19 cellular contexts compared by ENCODE assay signal in genomic region chr11:65124480-65125196, GRCh38. TPM values are rescaled to one million over a fixed set of nuclear protein-coding genes. Genes with fewer than 3 reads are reported as not detected.
DNase-seq lines count a peak whose midpoint lies in the region; ATAC-seq and TF ChIP-seq lines count a peak whose summit lies in the region.
"Had no signal": no experiment of that assay in that cellular context is flagged by ENCODE, and none has a peak within 500 bp of the region (broad histone marks: within the 10 kb centered on the region; RNA-seq: fewer than 3 reads in every experiment).

No MANE protein-coding gene starts in this region.

- peaks cover 55% of the 10 kb centered on the region for H3K36me3 Mint-ChIP-seq in stimulated activated naive CD8-positive, alpha-beta T cell treated with anti-CD3 and anti-CD28 coated beads, Interleukin-15, Interleukin-2, amounts not matched to agents 100 ng/mL and 50 ng/mL, for 24 hours (ENCODE audit: low read depth)
- H3K36me3 Mint-ChIP-seq in WTC11 (peaks cover 45% of the 10 kb centered on the region), immature natural killer cell (peaks cover 0 to 23% (median 9%) of the 10 kb centered on the region in 3 donors)

- CTCF ChIA-PET in WTC11 (lab: Charles Lee), result interaction anchor here (0.6 to 2.2 kb wide), 3 partner anchors 11 to 207 kb away, joined by 3 to 7 read pairs (median 3); no protein-coding TSS in a partner anchor

- H3K4me1 Mint-ChIP-seq in stimulated activated naive CD8-positive, alpha-beta T cell treated with anti-CD3 and anti-CD28 coated beads, Interleukin-15, Interleukin-2, amounts not matched to agents 100 ng/mL and 50 ng/mL, for 24 hours (ENCODE audit: low read depth), result peaks cover 44% of the 10 kb centered on the region
- H3K4me1 Mint-ChIP-seq in WTC11, result peaks cover 14% of the 10 kb centered on the region
- peaks cover 24 to 43% of the 10 kb centered on the region in 2 donors for H3K4me1 Mint-ChIP-seq in immature natural killer cell

- POLR2A ChIA-PET in WTC11 (lab: Charles Lee), result no interaction called here

- peak overlapping the region; percentile 69 for H3K27ac Mint-ChIP-seq in stimulated activated naive CD8-positive, alpha-beta T cell treated with anti-CD3 and anti-CD28 coated beads, Interleukin-15, Interleukin-2, amounts not matched to agents 100 ng/mL and 50 ng/mL, for 24 hours
- H3K27ac Mint-ChIP-seq in WTC11, result 0 out of 2 replicates have a peak overlapping the region, but pooled peaks have one; percentile 3
- peak overlapping the region in 3 of 6 donors; percentile 27 to 80 (median 52) for H3K27ac Mint-ChIP-seq in immature natural killer cell
- H3K27ac Mint-ChIP-seq: stimulated activated memory B cell treated with anti-CD40 and anti-IgM and Interleukin-4, amounts not matched to agents 10 μg/mL and 1 μg/mL and 100 μg/mL, for 72 hours had no signal

- TF ChIP-seq CTCF in WTC11 (IDR thresholded peaks at IDR 0.05), result no peak

- no peaks in the 10 kb centered on the region for H3K27me3 Mint-ChIP-seq in stimulated activated naive CD8-positive, alpha-beta T cell treated with anti-CD3 and anti-CD28 coated beads, Interleukin-15, Interleukin-2, amounts not matched to agents 100 ng/mL and 50 ng/mL, for 24 hours
- no peaks in the 10 kb centered on the region for H3K27me3 Mint-ChIP-seq in WTC11 (ENCODE audit: low read depth)
- H3K27me3 Mint-ChIP-seq in immature natural killer cell (ENCODE audit: low read depth in 3 of 3), result peaks cover 4 to 10% (median 6%) of the 10 kb centered on the region in 3 donors
- H3K27me3 Mint-ChIP-seq: stimulated activated memory B cell treated with anti-CD40 and anti-IgM and Interleukin-4, amounts not matched to agents 10 μg/mL and 1 μg/mL and 100 μg/mL, for 72 hours had no signal

- peak overlapping the region; percentile 68 for H3K4me3 Mint-ChIP-seq in stimulated activated naive CD8-positive, alpha-beta T cell treated with anti-CD3 and anti-CD28 coated beads, Interleukin-15, Interleukin-2, amounts not matched to agents 100 ng/mL and 50 ng/mL, for 24 hours
- peak overlapping the region; percentile 7; the same call in 1 of the 2 replicates for H3K4me3 Mint-ChIP-seq in WTC11
- H3K4me3 Mint-ChIP-seq in immature natural killer cell, result peak overlapping the region in 4 of 5 donors; percentile 36 to 57 (median 48)
- H3K4me3 Mint-ChIP-seq: stimulated activated memory B cell treated with anti-CD40 and anti-IgM and Interleukin-4, amounts not matched to agents 10 μg/mL and 1 μg/mL and 100 μg/mL, for 72 hours had no signal

- DNase-seq in stimulated activated naive CD8-positive, alpha-beta T cell treated with anti-CD3 and anti-CD28 coated beads, Interleukin-15, Interleukin-2, amounts not matched to agents 100 U/mL and 50 U/mL, for 24 hours, result no peak
- no peak for DNase-seq in WTC11 (ENCODE audit: low spot score)
- DNase-seq in immature natural killer cell, result no peak
- DNase-seq in islet precursor cell, result no peak
- no peak for DNase-seq in stimulated activated CD4-positive, alpha-beta T cell treated with anti-CD3 and anti-CD28 coated beads, Interleukin-1b, Interleukin-23, amount 100 ng/mL, for 48 hours
- DNase-seq: activated effector memory CD4-positive, alpha-beta T cell treated with Interleukin-2 at 50 U/mL for 16 hours; caudate nucleus; GDM1; H7; heart left ventricle; NCI-H2029 treated with DMSO at 0.1 percent for 48 hours; NCI-H82; SHP77; stimulated activated CD4-positive, alpha-beta T cell treated with anti-CD3 and anti-CD28 coated beads, Interleukin-4, amount 100 ng/mL, for 24 hours had no signal

- ATAC-seq in stimulated activated naive CD8-positive, alpha-beta T cell treated with anti-CD3 and anti-CD28 coated beads, Interleukin-15, Interleukin-2, amounts not matched to agents 100 U/mL and 50 U/mL, for 24 hours, result no peak
- ATAC-seq in WTC11, result no peak
- ATAC-seq in GM18498 (IDR thresholded peaks at IDR 0.05; ENCODE audit: unreplicated experiment), result no peak
- no peak for ATAC-seq in HG03354 (IDR thresholded peaks at IDR 0.05; ENCODE audit: poor library complexity, severe bottlenecking, unreplicated experiment)
- ATAC-seq: heart left ventricle; right cardiac atrium; stimulated activated memory B cell treated with anti-CD40 and anti-IgM and Interleukin-4, amounts not matched to agents 10 μg/mL and 1 μg/mL and 100 μg/mL, for 72 hours had no signal

- H3K9me3 Mint-ChIP-seq in stimulated activated naive CD8-positive, alpha-beta T cell treated with anti-CD3 and anti-CD28 coated beads, Interleukin-15, Interleukin-2, amounts not matched to agents 100 ng/mL and 50 ng/mL, for 24 hours, result no peaks in the 10 kb centered on the region
- no peaks in the 10 kb centered on the region for H3K9me3 Mint-ChIP-seq in WTC11
- no peaks in the 10 kb centered on the region for H3K9me3 Mint-ChIP-seq in immature natural killer cell
- H3K9me3 Mint-ChIP-seq: stimulated activated memory B cell treated with anti-CD40 and anti-IgM and Interleukin-4, amounts not matched to agents 10 μg/mL and 1 μg/mL and 100 μg/mL, for 72 hours had no signal

TF ChIP-seq in WTC11, 78 proteins besides CTCF, POLR2A, EP300 and RAD21 (continues in another document):
- TF ChIP-seq ZNF232 (CRISPR knock-in tag; IDR thresholded peaks at IDR 0.05) (no peak), KAT7 (CRISPR knock-in tag; IDR thresholded peaks at IDR 0.05; ENCODE audit: borderline replicate concordance) (no peak), SOX15 (CRISPR knock-in tag; IDR thresholded peaks at IDR 0.05) (no peak), FOXP1 (CRISPR knock-in tag; IDR thresholded peaks at IDR 0.05; ENCODE audit: borderline replicate concordance) (no peak), FOXJ3 (CRISPR knock-in tag; IDR thresholded peaks at IDR 0.05; ENCODE audit: borderline replicate concordance) (no peak), TP53 (CRISPR knock-in tag; IDR thresholded peaks at IDR 0.05) (no peak), MXD4 (CRISPR knock-in tag; IDR thresholded peaks at IDR 0.05; ENCODE audit: borderline replicate concordance) (no peak), JAZF1 (CRISPR knock-in tag; IDR thresholded peaks at IDR 0.05) (no peak), CREB1 (CRISPR knock-in tag; IDR thresholded peaks at IDR 0.05) (no peak), ZBTB21 (CRISPR knock-in tag; IDR thresholded peaks at IDR 0.05; ENCODE audit: borderline replicate concordance) (no peak), ATF6 (CRISPR knock-in tag; IDR thresholded peaks at IDR 0.05) (no peak), ZNF423 (CRISPR knock-in tag; IDR thresholded peaks at IDR 0.05) (no peak)
- TF ChIP-seq, protein P1, sequence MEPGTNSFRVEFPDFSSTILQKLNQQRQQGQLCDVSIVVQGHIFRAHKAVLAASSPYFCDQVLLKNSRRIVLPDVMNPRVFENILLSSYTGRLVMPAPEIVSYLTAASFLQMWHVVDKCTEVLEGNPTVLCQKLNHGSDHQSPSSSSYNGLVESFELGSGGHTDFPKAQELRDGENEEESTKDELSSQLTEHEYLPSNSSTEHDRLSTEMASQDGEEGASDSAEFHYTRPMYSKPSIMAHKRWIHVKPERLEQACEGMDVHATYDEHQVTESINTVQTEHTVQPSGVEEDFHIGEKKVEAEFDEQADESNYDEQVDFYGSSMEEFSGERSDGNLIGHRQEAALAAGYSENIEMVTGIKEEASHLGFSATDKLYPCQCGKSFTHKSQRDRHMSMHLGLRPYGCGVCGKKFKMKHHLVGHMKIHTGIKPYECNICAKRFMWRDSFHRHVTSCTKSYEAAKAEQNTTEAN (CRISPR knock-in tag; IDR thresholded peaks at IDR 0.05), result no peak
- TF ChIP-seq, protein P2, sequence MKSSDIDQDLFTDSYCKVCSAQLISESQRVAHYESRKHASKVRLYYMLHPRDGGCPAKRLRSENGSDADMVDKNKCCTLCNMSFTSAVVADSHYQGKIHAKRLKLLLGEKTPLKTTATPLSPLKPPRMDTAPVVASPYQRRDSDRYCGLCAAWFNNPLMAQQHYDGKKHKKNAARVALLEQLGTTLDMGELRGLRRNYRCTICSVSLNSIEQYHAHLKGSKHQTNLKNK (CRISPR knock-in tag; IDR thresholded peaks at IDR 0.05), result no peak
- TF ChIP-seq, protein P3, sequence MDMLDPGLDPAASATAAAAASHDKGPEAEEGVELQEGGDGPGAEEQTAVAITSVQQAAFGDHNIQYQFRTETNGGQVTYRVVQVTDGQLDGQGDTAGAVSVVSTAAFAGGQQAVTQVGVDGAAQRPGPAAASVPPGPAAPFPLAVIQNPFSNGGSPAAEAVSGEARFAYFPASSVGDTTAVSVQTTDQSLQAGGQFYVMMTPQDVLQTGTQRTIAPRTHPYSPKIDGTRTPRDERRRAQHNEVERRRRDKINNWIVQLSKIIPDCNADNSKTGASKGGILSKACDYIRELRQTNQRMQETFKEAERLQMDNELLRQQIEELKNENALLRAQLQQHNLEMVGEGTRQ (CRISPR knock-in tag; IDR thresholded peaks at IDR 0.05), result no peak

RNA-seq across cellular contexts. Expression of gene MRPL49, which starts 2.5 kb away (rescaled TPM):
- 51.3 to 55.9 TPM (median 53.3 TPM) in 3 replicates for total RNA-seq in WTC11 (2021)
- polyA plus RNA-seq in immature natural killer cell, result 100 to 1,000 TPM in 2 of 3 donors, 10 to 100 TPM in 1; 98.3 to 113 (median 105) TPM

RNA-seq across cellular contexts. Expression of gene FAU, which starts 2.7 kb away (rescaled TPM):
- 951 to 991 TPM (median 985 TPM) in 3 replicates for total RNA-seq in WTC11 (2021)
- 1,000 to 10,000 TPM in 1 of 3 donors, 100 to 1,000 TPM in 2; 576 to 1,241 (median 681) TPM for polyA plus RNA-seq in immature natural killer cell

RNA-seq across cellular contexts. Expression of gene ZNHIT2, which starts 7.1 kb away (rescaled TPM):
- total RNA-seq in WTC11 (2021), result 15.9 to 18.3 TPM (median 16.7 TPM) in 3 replicates
- polyA plus RNA-seq in immature natural killer cell, result 10 to 100 TPM; 15.5 to 25.8 (median 23.9) TPM

RNA-seq across cellular contexts. Expression of gene SYVN1, which starts 9.7 kb away (rescaled TPM):
- total RNA-seq in WTC11 (2021), result 27.6 to 34.8 TPM (median 31.8 TPM) in 3 replicates
- polyA plus RNA-seq in immature natural killer cell, result 10 to 100 TPM in 1 of 3 donors, 1 to 10 TPM in 2; 2.3 to 21.8 (median 7.7) TPM

RNA-seq across cellular contexts. Expression of gene TM7SF2, which starts 13.0 kb away (rescaled TPM):
- total RNA-seq in WTC11 (2021), result 63.8 to 74.9 TPM (median 71.5 TPM) in 3 replicates
- polyA plus RNA-seq in immature natural killer cell, result 10 to 100 TPM; 12.8 to 16.8 (median 15.4) TPM

Comparison
In these comparisons a context has a peak if more than half of its experiments do, and no peak if none do; other contexts are left out.
1. H3K4me3 Mint-ChIP-seq: peak in every context shown above with its lines; median percentile 68 in stimulated activated naive CD8-positive, alpha-beta T cell treated with anti-CD3 and anti-CD28 coated beads, Interleukin-15, Interleukin-2, amounts not matched to agents 100 ng/mL and 50 ng/mL, for 24 hours; 48 in immature natural killer cell; 7 in WTC11.